Comparison of ENCODE assay signal across 2 cellular contexts in the genomic region with DNA sequence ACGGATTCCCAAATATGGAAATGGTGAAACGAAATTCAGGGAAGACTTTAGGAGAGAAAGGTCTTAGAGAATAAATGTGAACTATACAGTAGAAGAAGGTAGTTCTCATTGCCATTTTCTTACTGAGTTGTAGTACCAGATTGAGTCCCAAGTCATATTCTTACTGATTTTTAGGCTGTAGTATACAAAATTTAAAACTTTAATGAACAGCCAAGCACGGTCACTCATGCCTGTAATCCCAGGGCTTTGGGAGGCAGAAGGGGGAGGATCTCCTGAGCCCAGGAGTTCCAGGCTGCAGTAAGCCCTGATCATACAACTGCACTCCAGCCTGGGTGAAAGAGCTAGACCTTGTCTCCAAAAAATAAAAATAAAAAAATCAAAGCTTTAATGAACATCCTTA.
TF ChIP-seq lines count a peak whose summit lies in the region.

No MANE protein-coding gene starts in this region.

TF ChIP-seq in K562, 482 proteins besides CTCF, POLR2A, EP300 and RAD21:
- TF ChIP-seq, protein P1, sequence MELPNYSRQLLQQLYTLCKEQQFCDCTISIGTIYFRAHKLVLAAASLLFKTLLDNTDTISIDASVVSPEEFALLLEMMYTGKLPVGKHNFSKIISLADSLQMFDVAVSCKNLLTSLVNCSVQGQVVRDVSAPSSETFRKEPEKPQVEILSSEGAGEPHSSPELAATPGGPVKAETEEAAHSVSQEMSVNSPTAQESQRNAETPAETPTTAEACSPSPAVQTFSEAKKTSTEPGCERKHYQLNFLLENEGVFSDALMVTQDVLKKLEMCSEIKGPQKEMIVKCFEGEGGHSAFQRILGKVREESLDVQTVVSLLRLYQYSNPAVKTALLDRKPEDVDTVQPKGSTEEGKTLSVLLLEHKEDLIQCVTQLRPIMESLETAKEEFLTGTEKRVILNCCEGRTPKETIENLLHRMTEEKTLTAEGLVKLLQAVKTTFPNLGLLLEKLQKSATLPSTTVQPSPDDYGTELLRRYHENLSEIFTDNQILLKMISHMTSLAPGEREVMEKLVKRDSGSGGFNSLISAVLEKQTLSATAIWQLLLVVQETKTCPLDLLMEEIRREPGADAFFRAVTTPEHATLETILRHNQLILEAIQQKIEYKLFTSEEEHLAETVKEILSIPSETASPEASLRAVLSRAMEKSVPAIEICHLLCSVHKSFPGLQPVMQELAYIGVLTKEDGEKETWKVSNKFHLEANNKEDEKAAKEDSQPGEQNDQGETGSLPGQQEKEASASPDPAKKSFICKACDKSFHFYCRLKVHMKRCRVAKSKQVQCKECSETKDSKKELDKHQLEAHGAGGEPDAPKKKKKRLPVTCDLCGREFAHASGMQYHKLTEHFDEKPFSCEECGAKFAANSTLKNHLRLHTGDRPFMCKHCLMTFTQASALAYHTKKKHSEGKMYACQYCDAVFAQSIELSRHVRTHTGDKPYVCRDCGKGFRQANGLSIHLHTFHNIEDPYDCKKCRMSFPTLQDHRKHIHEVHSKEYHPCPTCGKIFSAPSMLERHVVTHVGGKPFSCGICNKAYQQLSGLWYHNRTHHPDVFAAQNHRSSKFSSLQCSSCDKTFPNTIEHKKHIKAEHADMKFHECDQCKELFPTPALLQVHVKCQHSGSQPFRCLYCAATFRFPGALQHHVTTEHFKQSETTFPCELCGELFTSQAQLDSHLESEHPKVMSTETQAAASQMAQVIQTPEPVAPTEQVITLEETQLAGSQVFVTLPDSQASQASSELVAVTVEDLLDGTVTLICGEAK (IDR thresholded peaks at IDR 0.05): peak; percentile 69
- TF ChIP-seq, protein P1 (CRISPR knock-in tag; IDR thresholded peaks at IDR 0.05): peak; percentile 67; the same call in 1 of the 2 replicates
- TF ChIP-seq HDAC2 (IDR thresholded peaks at IDR 0.05): no peak

TF ChIP-seq in neural cell, 6 proteins besides CTCF, POLR2A, EP300 and RAD21:
- TF ChIP-seq TAF1 (IDR thresholded peaks at IDR 0.05; ENCODE audit: low read depth): no peak
- no peak for TF ChIP-seq EZH2 (IDR thresholded peaks at IDR 0.05; ENCODE audit: borderline replicate concordance, insufficient read depth, low read length, poor library complexity, severe bottlenecking)
- TF ChIP-seq, protein P2, sequence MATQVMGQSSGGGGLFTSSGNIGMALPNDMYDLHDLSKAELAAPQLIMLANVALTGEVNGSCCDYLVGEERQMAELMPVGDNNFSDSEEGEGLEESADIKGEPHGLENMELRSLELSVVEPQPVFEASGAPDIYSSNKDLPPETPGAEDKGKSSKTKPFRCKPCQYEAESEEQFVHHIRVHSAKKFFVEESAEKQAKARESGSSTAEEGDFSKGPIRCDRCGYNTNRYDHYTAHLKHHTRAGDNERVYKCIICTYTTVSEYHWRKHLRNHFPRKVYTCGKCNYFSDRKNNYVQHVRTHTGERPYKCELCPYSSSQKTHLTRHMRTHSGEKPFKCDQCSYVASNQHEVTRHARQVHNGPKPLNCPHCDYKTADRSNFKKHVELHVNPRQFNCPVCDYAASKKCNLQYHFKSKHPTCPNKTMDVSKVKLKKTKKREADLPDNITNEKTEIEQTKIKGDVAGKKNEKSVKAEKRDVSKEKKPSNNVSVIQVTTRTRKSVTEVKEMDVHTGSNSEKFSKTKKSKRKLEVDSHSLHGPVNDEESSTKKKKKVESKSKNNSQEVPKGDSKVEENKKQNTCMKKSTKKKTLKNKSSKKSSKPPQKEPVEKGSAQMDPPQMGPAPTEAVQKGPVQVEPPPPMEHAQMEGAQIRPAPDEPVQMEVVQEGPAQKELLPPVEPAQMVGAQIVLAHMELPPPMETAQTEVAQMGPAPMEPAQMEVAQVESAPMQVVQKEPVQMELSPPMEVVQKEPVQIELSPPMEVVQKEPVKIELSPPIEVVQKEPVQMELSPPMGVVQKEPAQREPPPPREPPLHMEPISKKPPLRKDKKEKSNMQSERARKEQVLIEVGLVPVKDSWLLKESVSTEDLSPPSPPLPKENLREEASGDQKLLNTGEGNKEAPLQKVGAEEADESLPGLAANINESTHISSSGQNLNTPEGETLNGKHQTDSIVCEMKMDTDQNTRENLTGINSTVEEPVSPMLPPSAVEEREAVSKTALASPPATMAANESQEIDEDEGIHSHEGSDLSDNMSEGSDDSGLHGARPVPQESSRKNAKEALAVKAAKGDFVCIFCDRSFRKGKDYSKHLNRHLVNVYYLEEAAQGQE (IDR thresholded peaks at IDR 0.05; ENCODE audit: borderline replicate concordance): no peak
- TF ChIP-seq MXI1 (conservative IDR thresholded peaks at IDR 0.05; ENCODE audit: poor library complexity, severe bottlenecking): no peak
- no peak for TF ChIP-seq SMC3 (conservative IDR thresholded peaks at IDR 0.05; ENCODE audit: poor library complexity)
- no peak for TF ChIP-seq POLR2AphosphoS5 (IDR thresholded peaks at IDR 0.05)
